In the genomic region with DNA sequence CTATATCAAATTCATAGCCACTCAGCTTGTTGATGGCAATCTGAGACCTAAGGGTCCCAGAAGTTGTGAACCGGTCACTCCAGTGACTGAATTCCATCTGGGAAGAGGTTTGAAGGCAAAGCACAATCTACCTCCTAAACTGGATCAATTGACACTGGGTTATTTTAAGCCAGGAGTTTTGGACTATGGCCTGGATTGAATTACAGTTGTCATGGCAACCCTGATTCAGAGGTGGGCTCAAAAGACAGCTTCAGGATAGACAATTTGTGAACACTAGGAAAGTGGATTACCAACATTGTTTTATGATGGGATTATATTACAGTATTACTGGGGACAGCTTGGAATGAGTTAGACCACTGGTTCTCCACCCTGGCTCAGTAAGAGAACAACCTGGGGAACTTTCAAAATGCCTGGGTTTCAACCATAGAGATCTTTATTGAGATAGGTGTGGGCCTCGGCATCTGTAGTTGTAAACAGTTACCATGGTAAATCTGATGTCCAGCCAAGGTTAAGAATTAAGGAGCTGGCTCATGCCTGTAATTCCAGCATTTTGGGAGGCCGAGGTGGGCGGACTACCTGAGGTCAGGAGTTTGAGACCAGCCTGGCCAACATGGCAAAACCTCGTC, we compare ENCODE assay signal across 10 cellular contexts. TPM values are rescaled to one million over a fixed set of nuclear protein-coding genes. Genes with fewer than 3 reads are reported as not detected.
DNase-seq lines count a peak whose midpoint lies in the region; ATAC-seq and TF ChIP-seq lines count a peak whose summit lies in the region.
"Had no signal": no experiment of that assay in that cellular context is flagged by ENCODE, and none has a peak within 500 bp of the region (broad histone marks: within the 10 kb centered on the region; RNA-seq: fewer than 3 reads in every experiment).

No MANE protein-coding gene starts in this region.

- no peaks in the 10 kb centered on the region for H3K9me3 ChIP-seq in suprapubic skin
- H3K9me3 ChIP-seq: neutrophil had no signal

- ATAC-seq in HG02970 (IDR thresholded peaks at IDR 0.05; ENCODE audit: low FRiP score, unreplicated experiment) = no peak
- ATAC-seq: activated CD8-positive, alpha-beta memory T cell treated with anti-CD3 and anti-CD28 coated beads, Interleukin-2, amount 10 ng/mL, durations not matched to agents 7 days and 5 days had no signal

- H3K4me3 ChIP-seq in suprapubic skin = peak overlapping the region; percentile 3

- no peaks in the 10 kb centered on the region for H3K27me3 ChIP-seq in suprapubic skin
- H3K27me3 ChIP-seq: neutrophil had no signal

- TF ChIP-seq POLR2A in suprapubic skin (IDR thresholded peaks at IDR 0.05) = no peak

- H3K36me3 ChIP-seq in suprapubic skin = peaks cover 6% of the 10 kb centered on the region
- H3K36me3 ChIP-seq: neutrophil had no signal

- H3K27ac ChIP-seq in suprapubic skin = peak overlapping the region; percentile 88
- H3K27ac ChIP-seq: neutrophil had no signal

- TF ChIP-seq CTCF in suprapubic skin (IDR thresholded peaks at IDR 0.05) = no peak

- TF ChIP-seq EP300 in suprapubic skin (IDR thresholded peaks at IDR 0.05) = no peak

- 49% methylated on average over 5 of the region's 5 CpGs for WGBS in suprapubic skin

- peak; percentile 84 for DNase-seq in M059J (ENCODE audit: low read depth)
- peak; percentile 86 for DNase-seq in NCI-H82 treated with DMSO at 0.1 percent for 48 hours (lab: John Stamatoyannopoulos, UW; ENCODE audit: unreplicated experiment)
- DNase-seq in fibroblast of peridontal ligament (ENCODE audit: extremely low read depth) = peak; percentile 49
- DNase-seq in suprapubic skin (ENCODE audit: low spot score in 2 of 2) = no peak
- DNase-seq in Kasumi-1 (lab: John Stamatoyannopoulos, UW) = no peak
- no peak for DNase-seq in HK-2 (ENCODE audit: unreplicated experiment)
- DNase-seq: activated CD8-positive, alpha-beta memory T cell treated with anti-CD3 and anti-CD28 coated beads, Interleukin-2, amount 10 ng/mL, durations not matched to agents 7 days and 5 days; NCI-H187 treated with DMSO at 0.1 percent for 48 hours had no signal

- peaks cover 40% of the 10 kb centered on the region for H3K4me1 ChIP-seq in suprapubic skin

RNA-seq across cellular contexts. Expression of gene MFSD6, which starts 58.8 kb away (rescaled TPM):
- 25.7 and 27.4 TPM in 2 replicates for total RNA-seq in M059J (2014; rRNA removed; shearing (Covaris generic))
- 100 to 1,000 TPM; 182 to 295 (median 199) TPM for total RNA-seq in suprapubic skin

Comparison
In these comparisons a context has a peak if more than half of its experiments do, and no peak if none do; other contexts are left out.
1. DNase-seq: peak in M059J (single experiment), NCI-H82 treated with DMSO at 0.1 percent for 48 hours (single experiment) and fibroblast of peridontal ligament (single experiment); none in suprapubic skin (0 of 2), Kasumi-1 (0 of 2) and HK-2 (single experiment).